8 cellular contexts compared by ENCODE assay signal in the genomic region with DNA sequence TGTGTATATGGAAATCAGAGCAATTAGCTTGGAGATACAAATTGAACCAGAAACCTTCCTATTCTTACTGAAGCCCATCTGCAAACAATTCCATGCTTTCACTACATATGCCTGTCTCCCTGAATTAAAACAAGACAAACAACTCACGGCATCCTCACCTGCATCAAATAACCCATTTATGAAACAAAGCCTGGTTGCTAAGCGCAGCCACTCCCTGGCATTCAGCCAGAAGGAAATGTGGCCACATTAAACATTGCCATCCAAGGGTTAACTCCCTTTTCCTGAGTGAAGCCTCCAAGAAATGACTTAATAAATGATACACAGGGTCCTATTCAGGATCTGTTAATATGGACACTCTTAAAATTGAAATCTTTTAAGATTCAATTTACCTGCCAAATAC. TPM values are rescaled to one million over a fixed set of nuclear protein-coding genes. Genes with fewer than 3 reads are reported as not detected.
DNase-seq lines count a peak whose midpoint lies in the region; ATAC-seq, FAIRE-seq and TF ChIP-seq lines count a peak whose summit lies in the region.

No MANE protein-coding gene starts in this region.

- H4K20me1 ChIP-seq in astrocyte (ENCODE audit: insufficient read depth, low read length): peaks cover 67% of the 10 kb centered on the region

- H3K4me1 Mint-ChIP-seq in astrocyte (ENCODE audit: low read depth, unreplicated experiment): peaks cover 21% of the 10 kb centered on the region

- no peak overlapping the region for H2BK120ac ChIP-seq in mesenchymal stem cell (ENCODE audit: low read depth, low read length)

- H2BK15ac ChIP-seq in mesenchymal stem cell (ENCODE audit: low read depth, poor library complexity, severe bottlenecking): no peak overlapping the region

- no peak overlapping the region for H3K4ac ChIP-seq in mesenchymal stem cell (ENCODE audit: low read depth in 1 of 2, low read length in 2 of 2)

- H3K4me3 Mint-ChIP-seq in astrocyte (ENCODE audit: unreplicated experiment): no peak overlapping the region

- H3K9me3 ChIP-seq in astrocyte (ENCODE audit: insufficient read depth, low read depth, low read length): no peaks in the 10 kb centered on the region
- no peaks in the 10 kb centered on the region for H3K9me3 ChIP-seq in mesenchymal stem cell (ENCODE audit: control insufficient read depth, low read length)

- no peaks in the 10 kb centered on the region for H3K36me3 ChIP-seq in astrocyte (ENCODE audit: insufficient read depth, low read length)
- peaks cover 4 to 26% of the 10 kb centered on the region in 2 experiments for H3K36me3 ChIP-seq in mesenchymal stem cell (ENCODE audit: control insufficient read depth in 1 of 2, insufficient read depth in 2 of 2, low read depth in 1 of 2, low read length in 2 of 2)

- H3K14ac ChIP-seq in mesenchymal stem cell (ENCODE audit: low read length in 2 of 2): no peak overlapping the region

- H3K9ac ChIP-seq in astrocyte (ENCODE audit: low read length): no peak overlapping the region
- peak overlapping the region; percentile 82 for H3K9ac ChIP-seq in mesenchymal stem cell (ENCODE audit: low read length)

- no peak overlapping the region for H2BK12ac ChIP-seq in mesenchymal stem cell (ENCODE audit: low read length in 2 of 2)

- no peak overlapping the region for H2BK5ac ChIP-seq in mesenchymal stem cell (ENCODE audit: low read depth, low read length, poor library complexity, severe bottlenecking)

- ATAC-seq in HG02798 (IDR thresholded peaks at IDR 0.05; ENCODE audit: poor library complexity, unreplicated experiment) (no peak), GM19463 (IDR thresholded peaks at IDR 0.05; ENCODE audit: unreplicated experiment) (no peak), HG02678 (IDR thresholded peaks at IDR 0.05; ENCODE audit: unreplicated experiment) (no peak)

- H3K4me2 ChIP-seq in astrocyte (ENCODE audit: low read length) (no peak overlapping the region), mesenchymal stem cell (ENCODE audit: low read length, poor library complexity, severe bottlenecking) (no peak overlapping the region)

- peaks cover 11% of the 10 kb centered on the region for H3K79me1 ChIP-seq in mesenchymal stem cell (replicated peaks; ENCODE audit: low read length, poor library complexity, severe bottlenecking)

- H3K9me3 Mint-ChIP-seq in astrocyte (ENCODE audit: unreplicated experiment): peaks cover 1% of the 10 kb centered on the region

- H3K36me3 Mint-ChIP-seq in astrocyte (ENCODE audit: low read depth, unreplicated experiment): peaks cover 14% of the 10 kb centered on the region

- H3K27me3 ChIP-seq in astrocyte (ENCODE audit: insufficient read depth, low read length): no peaks in the 10 kb centered on the region
- no peaks in the 10 kb centered on the region for H3K27me3 ChIP-seq in mesenchymal stem cell (ENCODE audit: control insufficient read depth in 1 of 2, insufficient read depth in 1 of 2, low read length in 2 of 2)

- H3K27ac ChIP-seq in astrocyte (ENCODE audit: low read depth, low read length): no peak overlapping the region
- H3K27ac ChIP-seq in mesenchymal stem cell (ENCODE audit: low read length, poor library complexity, severe bottlenecking): no peak overlapping the region

- no peak for TF ChIP-seq CTCF in astrocyte (IDR thresholded peaks at IDR 0.05; ENCODE audit: insufficient read depth, low read depth, low read length)

- no peak overlapping the region for H3K23ac ChIP-seq in mesenchymal stem cell (ENCODE audit: low read length in 2 of 2)

- H2AFZ ChIP-seq in astrocyte (ENCODE audit: low read depth, low read length) (no peak overlapping the region), mesenchymal stem cell (ENCODE audit: low read depth, low read length) (no peak overlapping the region)

- H3K27ac Mint-ChIP-seq in astrocyte (ENCODE audit: unreplicated experiment): peak overlapping the region; percentile 55

- H3K4me3 ChIP-seq in astrocyte (ENCODE audit: insufficient read depth, low read depth, low read length) (no peak overlapping the region), mesenchymal stem cell (ENCODE audit: insufficient read depth in 1 of 2, low read depth in 1 of 2, low read length in 2 of 2) (no peak overlapping the region)

- H3K4me1 ChIP-seq in astrocyte (ENCODE audit: insufficient read depth, low read length) (peaks cover 9% of the 10 kb centered on the region), mesenchymal stem cell (ENCODE audit: control insufficient read depth, insufficient read depth, low read depth, low read length) (peaks cover 2% of the 10 kb centered on the region)

- H2AK5ac ChIP-seq in mesenchymal stem cell (ENCODE audit: low read length, severe bottlenecking): no peak overlapping the region

- no peak overlapping the region for H4K91ac ChIP-seq in mesenchymal stem cell (ENCODE audit: low read length)

- H4K8ac ChIP-seq in mesenchymal stem cell (ENCODE audit: low read length): no peak overlapping the region

- no peaks in the 10 kb centered on the region for H3K27me3 Mint-ChIP-seq in astrocyte (ENCODE audit: low read depth, unreplicated experiment)

- WGBS in mesenchymal stem cell: 93% methylated on average over 2 of the region's 2 CpGs

- FAIRE-seq in astrocyte (lab: Jason Lieb, UNC): peak; percentile 9

- DNase-seq in Daoy (ENCODE audit: low read depth) (peak; percentile 27), NCI-H2081 (lab: John Stamatoyannopoulos, UW) (peak; percentile 87 to 95), astrocyte (ENCODE audit: low read depth) (no peak), mesenchymal stem cell (no peak), MV-4-11 (lab: John Stamatoyannopoulos, UW) (no peak)

- peaks cover 80% of the 10 kb centered on the region for H3K79me2 ChIP-seq in astrocyte (ENCODE audit: insufficient read depth, low read length)

- no peak overlapping the region for H3K18ac ChIP-seq in mesenchymal stem cell (ENCODE audit: low read depth in 1 of 2, low read length in 2 of 2)

RNA-seq across cellular contexts. Expression of gene APP, which starts 55.2 kb away (rescaled TPM):
- total RNA-seq in Daoy (2014; rRNA removed; shearing (Covaris generic)): 156 and 162 TPM in 2 replicates
- 785 and 823 TPM in 2 replicates for total RNA-seq in astrocyte
- polyA plus RNA-seq in mesenchymal stem cell (2013, experiment 1 of 2): 698 TPM
- polyA plus RNA-seq in mesenchymal stem cell (2013, experiment 2 of 2): 694 TPM

Comparison
In these comparisons a context has a peak if more than half of its experiments do, and no peak if none do; other contexts are left out.
1. DNase-seq: peak in Daoy (single experiment) and NCI-H2081 (2 of 2); none in astrocyte (single experiment), mesenchymal stem cell (single experiment) and MV-4-11 (single experiment).